In the genomic region with DNA sequence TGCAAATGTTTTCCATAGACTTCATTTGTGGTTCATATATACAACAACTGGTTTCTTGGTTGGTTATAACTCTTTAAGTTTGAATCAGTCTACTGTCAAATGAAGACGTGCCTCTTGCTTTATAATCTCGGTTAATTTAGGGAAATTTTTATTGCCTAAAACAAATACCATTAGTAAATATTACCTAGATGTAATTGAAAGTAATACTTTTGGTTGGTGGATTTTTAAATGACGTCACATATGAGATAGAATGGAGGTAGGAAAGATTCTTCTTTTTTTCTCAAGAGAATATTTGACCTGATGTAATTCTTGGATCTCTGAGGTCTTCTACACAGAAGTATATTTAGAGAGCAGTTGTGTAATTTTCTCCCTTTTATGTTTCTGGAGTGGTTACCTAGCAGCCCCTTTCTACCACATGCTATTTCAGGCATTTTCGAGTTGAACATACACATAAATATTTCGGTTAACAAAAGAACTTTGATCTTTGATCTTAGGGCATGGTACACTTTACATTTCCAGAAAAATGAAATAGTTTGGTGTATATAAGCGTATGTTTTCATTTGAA, we compare ENCODE assay signal across 8 cellular contexts. TPM values are rescaled to one million over a fixed set of nuclear protein-coding genes. Genes with fewer than 3 reads are reported as not detected.
A peak's percentile ranks its signal among the peaks of the same experiment; 100 is the strongest.
DNase-seq lines count a peak whose midpoint lies in the region; ATAC-seq and TF ChIP-seq lines count a peak whose summit lies in the region.

No MANE protein-coding gene starts in this region.

- POLR2A ChIA-PET in activated CD4-positive, alpha-beta memory T cell treated with anti-CD3 and anti-CD28 coated beads for 36 hours (lab: Charles Lee): no interaction called here

- H3K27ac ChIP-seq in HUES48 (ENCODE audit: low read depth, low read length) (peak overlapping the region; percentile 99), gastroesophageal sphincter (peak overlapping the region; percentile 84 to 97 (median 96)), skin epidermis (peak overlapping the region in 20 of 21 experiments; percentile 80 to 99 (median 94))

- WGBS in gastroesophageal sphincter (ENCODE audit: low coverage in 1 of 2), 2 donors: 16 to 19% methylated on average over 6 of the region's 6 CpGs

- peaks cover 17% of the 10 kb centered on the region for H3K4me1 ChIP-seq in HUES48 (ENCODE audit: control insufficient read depth, insufficient read depth, low read length)
- H3K4me1 ChIP-seq in gastroesophageal sphincter: peaks cover 0 to 39% (median 0%) of the 10 kb centered on the region in 3 donors

- H3K9ac ChIP-seq in HUES48 (ENCODE audit: low read depth, low read length): peak overlapping the region; percentile 95

- peak; percentile 17 for DNase-seq in EL
- no peak for DNase-seq in activated CD4-positive, alpha-beta memory T cell treated with anti-CD3 and anti-CD28 coated beads for 36 hours
- no peak for DNase-seq in COLO668 (lab: John Stamatoyannopoulos, UW; ENCODE audit: unreplicated experiment)
- no peak for DNase-seq in stimulated activated CD4-positive, alpha-beta T cell treated with anti-CD3 and anti-CD28 coated beads, Interleukin-4, amount 100 ng/mL, for 24 hours

- TF ChIP-seq POLR2A in gastroesophageal sphincter (IDR thresholded peaks at IDR 0.05): no peak

- H3K27me3 ChIP-seq in HUES48 (ENCODE audit: control insufficient read depth, insufficient read depth, low read length) (no peaks in the 10 kb centered on the region), gastroesophageal sphincter (no peaks in the 10 kb centered on the region)

- no peaks in the 10 kb centered on the region for H3K9me3 Mint-ChIP-seq in activated CD4-positive, alpha-beta memory T cell treated with anti-CD3 and anti-CD28 coated beads for 36 hours

- no peaks in the 10 kb centered on the region for H3K36me3 ChIP-seq in HUES48 (ENCODE audit: control insufficient read depth, insufficient read depth, low read length)
- H3K36me3 ChIP-seq in gastroesophageal sphincter: peaks cover 0 to 7% of the 10 kb centered on the region in 2 donors

- intact Hi-C loops in activated CD4-positive, alpha-beta memory T cell treated with anti-CD3 and anti-CD28 coated beads for 36 hours (cut with micrococcal nuclease): loop anchor here (1.0 to 5.0 kb wide), 7 partner anchors 18 to 1365 kb away; a partner anchor contains a TSS

- no peak for TF ChIP-seq CTCF in gastroesophageal sphincter (IDR thresholded peaks at IDR 0.05)

- H3K9me3 ChIP-seq in HUES48 (ENCODE audit: control insufficient read depth, insufficient read depth, low read length): no peaks in the 10 kb centered on the region
- H3K9me3 ChIP-seq in gastroesophageal sphincter: no peaks in the 10 kb centered on the region

- H3K27ac Mint-ChIP-seq in activated CD4-positive, alpha-beta memory T cell treated with anti-CD3 and anti-CD28 coated beads for 36 hours: peak overlapping the region; percentile 91

- peak; percentile 52 for ATAC-seq in GM19463 (IDR thresholded peaks at IDR 0.05; ENCODE audit: unreplicated experiment)
- ATAC-seq in gastroesophageal sphincter: no peak

- peak overlapping the region; percentile 76 for H3K4me3 Mint-ChIP-seq in activated CD4-positive, alpha-beta memory T cell treated with anti-CD3 and anti-CD28 coated beads for 36 hours

- TF ChIP-seq EP300 in gastroesophageal sphincter (IDR thresholded peaks at IDR 0.05): no peak

- peaks cover 51% of the 10 kb centered on the region for H3K4me1 Mint-ChIP-seq in activated CD4-positive, alpha-beta memory T cell treated with anti-CD3 and anti-CD28 coated beads for 36 hours (ENCODE audit: low read depth)

- H3K4me3 ChIP-seq in HUES48 (ENCODE audit: low read depth, low read length) (peak overlapping the region; percentile 74), gastroesophageal sphincter (peak overlapping the region; percentile 59 to 74), skin epidermis (peak overlapping the region; percentile 49 to 66 (median 59))

- H3K27me3 Mint-ChIP-seq in activated CD4-positive, alpha-beta memory T cell treated with anti-CD3 and anti-CD28 coated beads for 36 hours: peaks cover 1% of the 10 kb centered on the region

- H3K36me3 Mint-ChIP-seq in activated CD4-positive, alpha-beta memory T cell treated with anti-CD3 and anti-CD28 coated beads for 36 hours: peaks cover 19% of the 10 kb centered on the region

- CTCF ChIA-PET in activated CD4-positive, alpha-beta memory T cell treated with anti-CD3 and anti-CD28 coated beads for 36 hours (lab: Charles Lee): interaction anchor here (2.2 to 3.6 kb wide), 4 partner anchors 18 to 109 kb away, joined by 16 to 31 read pairs (median 27); no protein-coding TSS in a partner anchor

RNA-seq across cellular contexts. Expression of a gene that starts 1.7 kb away (rescaled TPM):
- 10 to 100 TPM; 93.0 to 94.1 TPM for total RNA-seq in activated CD4-positive, alpha-beta memory T cell treated with anti-CD3 and anti-CD28 coated beads for 36 hours
- total RNA-seq in gastroesophageal sphincter: 10 to 100 TPM; 32.0 to 71.8 (median 32.7) TPM
